In genomic region chr3:46891132-46891531, GRCh38 we compare ENCODE assay signal across 1 cellular context.
TF ChIP-seq lines count a peak whose summit lies in the region.

No MANE protein-coding gene starts in this region.

TF ChIP-seq in K562, 482 proteins besides CTCF, POLR2A, EP300 and RAD21:
- no peak for TF ChIP-seq ZNF395 (CRISPR knock-in tag; IDR thresholded peaks at IDR 0.05)
- TF ChIP-seq, protein P1, sequence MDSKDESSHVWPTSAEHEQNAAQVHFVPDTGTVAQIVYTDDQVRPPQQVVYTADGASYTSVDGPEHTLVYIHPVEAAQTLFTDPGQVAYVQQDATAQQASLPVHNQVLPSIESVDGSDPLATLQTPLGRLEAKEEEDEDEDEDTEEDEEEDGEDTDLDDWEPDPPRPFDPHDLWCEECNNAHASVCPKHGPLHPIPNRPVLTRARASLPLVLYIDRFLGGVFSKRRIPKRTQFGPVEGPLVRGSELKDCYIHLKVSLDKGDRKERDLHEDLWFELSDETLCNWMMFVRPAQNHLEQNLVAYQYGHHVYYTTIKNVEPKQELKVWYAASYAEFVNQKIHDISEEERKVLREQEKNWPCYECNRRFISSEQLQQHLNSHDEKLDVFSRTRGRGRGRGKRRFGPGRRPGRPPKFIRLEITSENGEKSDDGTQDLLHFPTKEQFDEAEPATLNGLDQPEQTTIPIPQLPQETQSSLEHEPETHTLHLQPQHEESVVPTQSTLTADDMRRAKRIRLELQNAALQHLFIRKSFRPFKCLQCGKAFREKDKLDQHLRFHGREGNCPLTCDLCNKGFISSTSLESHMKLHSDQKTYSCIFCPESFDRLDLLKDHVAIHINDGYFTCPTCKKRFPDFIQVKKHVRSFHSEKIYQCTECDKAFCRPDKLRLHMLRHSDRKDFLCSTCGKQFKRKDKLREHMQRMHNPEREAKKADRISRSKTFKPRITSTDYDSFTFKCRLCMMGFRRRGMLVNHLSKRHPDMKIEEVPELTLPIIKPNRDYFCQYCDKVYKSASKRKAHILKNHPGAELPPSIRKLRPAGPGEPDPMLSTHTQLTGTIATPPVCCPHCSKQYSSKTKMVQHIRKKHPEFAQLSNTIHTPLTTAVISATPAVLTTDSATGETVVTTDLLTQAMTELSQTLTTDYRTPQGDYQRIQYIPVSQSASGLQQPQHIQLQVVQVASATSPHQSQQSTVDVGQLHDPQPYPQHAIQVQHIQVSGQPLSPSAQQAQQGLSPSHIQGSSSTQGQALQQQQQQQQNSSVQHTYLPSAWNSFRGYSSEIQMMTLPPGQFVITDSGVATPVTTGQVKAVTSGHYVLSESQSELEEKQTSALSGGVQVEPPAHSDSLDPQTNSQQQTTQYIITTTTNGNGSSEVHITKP (IDR thresholded peaks at IDR 0.05; ENCODE audit: partially characterized antibody): peak; percentile 92
